In the genomic region with DNA sequence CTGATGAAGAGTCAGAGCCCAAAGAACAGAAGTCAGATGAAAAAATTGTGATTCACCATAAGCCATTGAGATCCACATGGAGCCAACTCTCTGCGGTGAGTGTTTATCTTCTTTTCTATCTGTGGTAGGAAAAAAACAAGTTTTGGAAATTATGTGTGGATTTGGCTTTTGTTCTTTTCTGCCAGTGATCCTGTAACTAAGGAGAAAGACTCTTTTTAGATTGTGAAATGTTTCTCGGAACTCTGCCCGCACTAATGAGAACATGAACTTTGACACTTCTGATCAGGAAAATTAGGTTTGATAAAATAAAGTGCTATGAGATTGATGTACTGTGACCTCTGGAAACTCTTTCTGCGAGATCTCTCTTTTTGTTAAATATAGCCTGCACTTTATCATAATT, we compare ENCODE assay signal across 22 cellular contexts.
"Had no signal": no experiment of that assay in that cellular context is flagged by ENCODE, and none has a peak within 500 bp of the region (broad histone marks: within the 10 kb centered on the region; RNA-seq: fewer than 3 reads in every experiment).

No MANE protein-coding gene starts in this region.

- H3K4me3 Mint-ChIP-seq: activated naive CD4-positive, alpha-beta T cell treated with anti-CD3 and anti-CD28 coated beads for 36 hours; activated T-cell treated with anti-CD3 and anti-CD28 coated beads, Interleukin-2, amount 50 U/mL, for 4 hours; central memory CD8-positive, alpha-beta T cell; T-helper 1 cell treated with Interleukin-12 subunit alpha and Interleukin-12 subunit beta and Interleukin-4 antibody, amounts not matched to agents 30 μg/mL and 1 μg/mL, for 36 hours had no signal

- ATAC-seq: activated CD4-positive, CD25-positive, alpha-beta regulatory T cell treated with anti-CD3 and anti-CD28 coated beads, Interleukin-2, amount 50 U/mL, for 24 hours; activated T-cell treated with anti-CD3 and anti-CD28 coated beads, Interleukin-2, amount 50 U/mL, for 4 hours; left lung; psoas muscle; stimulated activated naive CD8-positive, alpha-beta T cell treated with anti-CD3 and anti-CD28 coated beads, Interleukin-15, Interleukin-2, amounts not matched to agents 100 U/mL and 50 U/mL, for 24 hours had no signal

- H3K4me1 ChIP-seq: colonic mucosa, psoas muscle had no signal

- H3K9me3 ChIP-seq: colonic mucosa, left lung, psoas muscle, transverse colon, vagina had no signal

- H3K27ac ChIP-seq: colonic mucosa, left lung, psoas muscle, transverse colon, vagina had no signal

- H3K27ac Mint-ChIP-seq: activated naive CD4-positive, alpha-beta T cell treated with anti-CD3 and anti-CD28 coated beads for 36 hours; T-helper 1 cell treated with Interleukin-12 subunit alpha and Interleukin-12 subunit beta and Interleukin-4 antibody, amounts not matched to agents 30 μg/mL and 1 μg/mL, for 36 hours had no signal

- FAIRE-seq: endometrium, kidney had no signal

- H3K4me1 Mint-ChIP-seq: central memory CD8-positive, alpha-beta T cell had no signal

- H3K36me3 ChIP-seq: colonic mucosa, left lung, transverse colon had no signal

- H3K9me3 Mint-ChIP-seq: activated naive CD4-positive, alpha-beta T cell treated with anti-CD3 and anti-CD28 coated beads for 36 hours; activated T-cell treated with anti-CD3 and anti-CD28 coated beads, Interleukin-2, amount 50 U/mL, for 4 hours; central memory CD8-positive, alpha-beta T cell; T-helper 1 cell treated with Interleukin-12 subunit alpha and Interleukin-12 subunit beta and Interleukin-4 antibody, amounts not matched to agents 30 μg/mL and 1 μg/mL, for 36 hours had no signal

- H3K4me3 ChIP-seq: colonic mucosa, left lung, psoas muscle, transverse colon, vagina had no signal

- DNase-seq: activated CD4-positive, alpha-beta T cell treated with anti-CD3 and anti-CD28 coated beads, Interleukin-2, amount 50 U/mL, for 1 hour; activated CD8-positive, alpha-beta memory T cell treated with anti-CD3 and anti-CD28 coated beads, Interleukin-2, amount 50 U/mL, for 4 hours; activated naive CD4-positive, alpha-beta T cell treated with anti-CD3 and anti-CD28 coated beads for 36 hours; activated T-cell treated with anti-CD3 and anti-CD28 coated beads, Interleukin-2, amount 50 U/mL, for 4 hours; aorta; colonic mucosa; erythroblast; foreskin fibroblast; hypothalamus; kidney; left lung; mammary epithelial cell; psoas muscle; stimulated activated CD8-positive, alpha-beta memory T cell treated with anti-CD3 and anti-CD28 coated beads, Interleukin-4, amount 100 ng/mL, for 48 hours; stimulated activated naive CD8-positive, alpha-beta T cell treated with anti-CD3 and anti-CD28 coated beads, Interleukin-15, Interleukin-2, amounts not matched to agents 100 U/mL and 50 U/mL, for 24 hours; substantia nigra; transverse colon had no signal

- H3K27me3 ChIP-seq: colonic mucosa, left lung, transverse colon, vagina had no signal
